Comparison of ENCODE assay signal across 33 cellular contexts in genomic region chr3:108497271-108497670, GRCh38.
"Had no signal": no experiment of that assay in that cellular context is flagged by ENCODE, and none has a peak within 500 bp of the region (broad histone marks: within the 10 kb centered on the region; RNA-seq: fewer than 3 reads in every experiment).

No MANE protein-coding gene starts in this region.

- DNase-seq: activated effector memory CD4-positive, alpha-beta T cell treated with anti-CD3 and anti-CD28 coated beads, Interleukin-2, amount 50 U/mL, for 16 hours; activated effector memory CD4-positive, alpha-beta T cell treated with Interleukin-2 at 50 U/mL for 16 hours; activated gamma-delta T cell; activated gamma-delta T cell treated with Interleukin-2 at 50 U/mL for 16 hours; activated naive CD4-positive, alpha-beta T cell; activated naive CD4-positive, alpha-beta T cell treated with anti-CD3 and anti-CD28 coated beads for 36 hours; activated naive CD4-positive, alpha-beta T cell treated with anti-CD3 and anti-CD28 coated beads, Interleukin-2, amount 10 ng/mL, durations not matched to agents 7 days and 5 days; activated naive CD4-positive, alpha-beta T cell treated with anti-CD3 and anti-CD28 coated beads, Interleukin-2, amount 50 U/mL, for 16 hours; activated naive CD4-positive, alpha-beta T cell treated with Interleukin-2 at 50 U/mL for 16 hours; activated naive CD8-positive, alpha-beta T cell treated with anti-CD3 and anti-CD28 coated beads for 36 hours; activated naive CD8-positive, alpha-beta T cell treated with anti-CD3 and anti-CD28 coated beads, Interleukin-2, amount 10 ng/mL, durations not matched to agents 7 days and 5 days; activated naive CD8-positive, alpha-beta T cell treated with anti-CD3 and anti-CD28 coated beads, Interleukin-2, amount 50 U/mL, for 24 hours; activated T-cell treated with anti-CD3 and anti-CD28 coated beads, Interleukin-2, amount 50 U/mL, for 24 hours; activated T-cell treated with anti-CD3 and anti-CD28 coated beads, Interleukin-2, amount 50 U/mL, for 4 hours; activated T-cell treated with anti-CD3 and anti-CD28 coated beads, Interleukin-2, amount 50 U/mL, for 48 hours; activated T-cell treated with anti-CD3 and anti-CD28 coated beads, Interleukin-2, amount 50 U/mL, for 72 hours; adrenal gland; amniotic stem cell; amygdala; anterior cingulate cortex; aorta; body of pancreas; brain microvascular endothelial cell; caudate nucleus; central memory CD4-positive, alpha-beta T cell; cerebellar nuclear complex had no signal

- ATAC-seq: activated naive CD4-positive, alpha-beta T cell treated with anti-CD3 and anti-CD28 coated beads, Interleukin-2, amount 50 U/mL, for 72 hours; activated naive CD8-positive, alpha-beta T cell treated with anti-CD3 and anti-CD28 coated beads, Interleukin-2, amount 50 U/mL, for 24 hours; activated T-cell treated with anti-CD3 and anti-CD28 coated beads, Interleukin-2, amount 50 U/mL, for 4 hours; activated T-cell treated with anti-CD3 and anti-CD28 coated beads, Interleukin-2, amount 50 U/mL, for 72 hours; activated T-helper 17 cell treated with anti-CD3 and anti-CD28 coated beads, Interleukin-2, amount 50 U/mL, for 72 hours; body of pancreas had no signal

- H3K4me1 ChIP-seq: adrenal gland, ascending aorta, body of pancreas, breast epithelium had no signal

- H3K9me3 ChIP-seq: adrenal gland, ascending aorta, body of pancreas, breast epithelium had no signal

- H3K27ac ChIP-seq: adrenal gland, ascending aorta, body of pancreas, brain microvascular endothelial cell, breast epithelium, cardiac muscle cell had no signal

- H3K4me3 ChIP-seq: adrenal gland, ascending aorta, body of pancreas, breast epithelium, cardiac muscle cell had no signal

- FAIRE-seq: astrocyte, bronchial epithelial cell had no signal
